Comparison of ENCODE assay signal across 1 cellular context in the genomic region with DNA sequence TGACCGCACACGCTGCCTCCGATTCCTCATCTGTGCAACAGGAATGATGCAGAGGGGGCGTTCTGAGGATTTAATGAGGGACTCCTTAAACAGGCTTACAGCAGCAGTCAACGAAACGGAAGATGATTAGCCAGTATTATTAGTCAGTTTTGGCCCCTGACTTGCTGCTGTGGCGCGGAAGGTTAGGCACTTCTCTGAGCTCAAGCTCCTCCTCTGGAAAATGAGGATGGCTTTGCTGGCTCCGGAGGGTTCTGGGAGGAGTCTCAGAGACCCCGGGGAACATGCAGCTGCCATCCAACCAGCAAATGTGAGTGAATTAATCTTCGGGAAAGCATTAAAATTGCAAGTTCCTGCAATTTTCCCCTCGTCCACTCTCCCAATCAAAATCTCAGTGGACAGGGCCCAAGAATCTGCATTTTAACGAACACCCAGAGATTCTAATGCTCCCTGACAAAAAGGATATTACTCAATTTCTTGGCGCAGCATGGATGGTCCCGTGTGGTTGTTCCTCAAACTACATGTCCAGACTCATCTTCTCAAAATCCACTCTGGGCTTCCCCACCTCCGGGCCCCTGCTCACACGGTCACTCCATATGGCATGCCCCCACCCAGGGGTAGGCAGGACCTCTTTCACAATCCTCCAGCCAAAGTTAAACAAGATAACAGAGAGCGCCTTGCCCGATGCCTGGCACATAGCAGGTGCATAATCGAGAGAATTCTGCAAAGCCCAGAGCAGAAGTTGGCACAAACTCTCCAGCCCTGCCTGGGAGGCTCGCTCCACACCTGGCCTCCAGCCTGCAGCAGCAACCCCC.
TF ChIP-seq lines count a peak whose summit lies in the region.

No MANE protein-coding gene starts in this region.

TF ChIP-seq in GM23338, 12 proteins besides CTCF, POLR2A, EP300 and RAD21 (continued from another document):
- TF ChIP-seq ZNF462 (CRISPR knock-in tag; IDR thresholded peaks at IDR 0.05): no peak
- no peak for TF ChIP-seq ZNF114 (CRISPR knock-in tag; IDR thresholded peaks at IDR 0.05)
- TF ChIP-seq NANOG (IDR thresholded peaks at IDR 0.05; ENCODE audit: borderline replicate concordance): no peak
- no peak for TF ChIP-seq JUNB (IDR thresholded peaks at IDR 0.05; ENCODE audit: unreplicated experiment)
